ENCODE assay signal across 19 cellular contexts in genomic region chr3:157280786-157281185, GRCh38.
DNase-seq lines count a peak whose midpoint lies in the region; ATAC-seq and TF ChIP-seq lines count a peak whose summit lies in the region.
"Had no signal": no experiment of that assay in that cellular context is flagged by ENCODE, and none has a peak within 500 bp of the region (broad histone marks: within the 10 kb centered on the region; RNA-seq: fewer than 3 reads in every experiment).

No MANE protein-coding gene starts in this region.

- no peak for ATAC-seq in GM21619 (IDR thresholded peaks at IDR 0.05; ENCODE audit: unreplicated experiment)
- ATAC-seq: GM12878 had no signal

- H3K4me3 Mint-ChIP-seq in osteocyte (ENCODE audit: unreplicated experiment): no peak overlapping the region
- H3K4me3 Mint-ChIP-seq: B cell; CD4-positive, CD25-positive, alpha-beta regulatory T cell had no signal

- no peak for TF ChIP-seq CTCF in osteocyte (IDR thresholded peaks at IDR 0.05)

- H3K27ac Mint-ChIP-seq in osteocyte (ENCODE audit: unreplicated experiment): peak overlapping the region; percentile 48
- H3K27ac Mint-ChIP-seq: B cell; CD4-positive, CD25-positive, alpha-beta regulatory T cell had no signal

- H3K4me1 ChIP-seq in adipocyte (ENCODE audit: control insufficient read depth, insufficient read depth, low read length): peaks cover 59% of the 10 kb centered on the region

- DNase-seq in DMS 273 (lab: John Stamatoyannopoulos, UW; ENCODE audit: unreplicated experiment) (peak; percentile 36), DMS 273 treated with DMSO at 0.1 percent for 48 hours (lab: John Stamatoyannopoulos, UW) (no peak), adipocyte (ENCODE audit: low read depth) (no peak), fibroblast of gingiva (ENCODE audit: low read depth) (peak; percentile 45), osteocyte (ENCODE audit: extremely low spot score, unreplicated experiment) (no peak), LoVo (ENCODE audit: low spot score) (no peak), A172 (ENCODE audit: low spot score) (no peak)
- DNase-seq: CD4-positive, CD25-positive, alpha-beta regulatory T cell; COR-L47; EL; KBM-7; NCI-H1436; NCI-H1930; NCI-H748 treated with DMSO at 0.1 percent for 48 hours; SHP77 had no signal

- no peaks in the 10 kb centered on the region for H3K27me3 Mint-ChIP-seq in osteocyte (ENCODE audit: unreplicated experiment)
- H3K27me3 Mint-ChIP-seq: B cell had no signal

- H3K9me3 Mint-ChIP-seq in osteocyte (ENCODE audit: unreplicated experiment): no peaks in the 10 kb centered on the region
- H3K9me3 Mint-ChIP-seq: CD4-positive, CD25-positive, alpha-beta regulatory T cell had no signal

- no peaks in the 10 kb centered on the region for H3K27me3 ChIP-seq in adipocyte (replicated peaks; ENCODE audit: control insufficient read depth, insufficient read depth, low read length)

- peaks cover 28% of the 10 kb centered on the region for H3K4me1 Mint-ChIP-seq in osteocyte (ENCODE audit: unreplicated experiment)
- H3K4me1 Mint-ChIP-seq: B cell; CD4-positive, CD25-positive, alpha-beta regulatory T cell had no signal

- H3K36me3 Mint-ChIP-seq in osteocyte (ENCODE audit: unreplicated experiment): no peaks in the 10 kb centered on the region
- H3K36me3 Mint-ChIP-seq: CD4-positive, CD25-positive, alpha-beta regulatory T cell had no signal

- no peaks in the 10 kb centered on the region for H3K36me3 ChIP-seq in adipocyte (ENCODE audit: control insufficient read depth, insufficient read depth, low read length, severe bottlenecking)

- peak overlapping the region; percentile 71 for H3K9ac ChIP-seq in adipocyte (ENCODE audit: low read length)

- peak overlapping the region; percentile 2 for H3K4me3 ChIP-seq in adipocyte (ENCODE audit: low read length)
- H3K4me3 ChIP-seq: GM12878, SK-N-MC had no signal

- H3K9me3 ChIP-seq in adipocyte (ENCODE audit: control insufficient read depth, low read length): no peaks in the 10 kb centered on the region

Comparison
In these comparisons a context has a peak if more than half of its experiments do, and no peak if none do; other contexts are left out.
1. DNase-seq: peak in DMS 273 (single experiment) and fibroblast of gingiva (single experiment); none in DMS 273 treated with DMSO at 0.1 percent for 48 hours (single experiment), adipocyte (single experiment), osteocyte (single experiment), LoVo (single experiment) and A172 (single experiment).